ENCODE assay signal across 15 cellular contexts in genomic region chr13:44232729-44233128, GRCh38.
DNase-seq lines count a peak whose midpoint lies in the region; ATAC-seq and TF ChIP-seq lines count a peak whose summit lies in the region.
"Had no signal": no experiment of that assay in that cellular context is flagged by ENCODE, and none has a peak within 500 bp of the region (broad histone marks: within the 10 kb centered on the region; RNA-seq: fewer than 3 reads in every experiment).

No MANE protein-coding gene starts in this region.

- H3K36me3 Mint-ChIP-seq in endodermal cell (ENCODE audit: low read depth) = no peaks in the 10 kb centered on the region
- H3K36me3 Mint-ChIP-seq: naive B cell had no signal

- no peak for TF ChIP-seq CTCF in DOHH2 (IDR thresholded peaks at IDR 0.05; ENCODE audit: low read depth, low read length, poor library complexity, severe bottlenecking)
- no peak for TF ChIP-seq CTCF in stomach (IDR thresholded peaks at IDR 0.05)
- TF ChIP-seq CTCF in endodermal cell (conservative IDR thresholded peaks at IDR 0.05) = no peak
- TF ChIP-seq CTCF in OCI-LY7 (conservative IDR thresholded peaks at IDR 0.05; ENCODE audit: low read length) = no peak

- H3K9me2 ChIP-seq in DOHH2 (replicated peaks; ENCODE audit: control insufficient read depth, low read length) (no peaks in the 10 kb centered on the region), OCI-LY7 (ENCODE audit: insufficient read depth, low read length) (no peaks in the 10 kb centered on the region)

- H3K4me3 Mint-ChIP-seq in endodermal cell = no peak overlapping the region
- H3K4me3 Mint-ChIP-seq: naive B cell had no signal

- ATAC-seq in left colon = peak; percentile 52

- no peaks in the 10 kb centered on the region for H3K9me3 ChIP-seq in DOHH2 (ENCODE audit: control insufficient read depth, insufficient read depth, low read length)
- no peaks in the 10 kb centered on the region for H3K9me3 ChIP-seq in SJSA1 (replicated peaks)
- H3K9me3 ChIP-seq in stomach = no peaks in the 10 kb centered on the region
- no peaks in the 10 kb centered on the region for H3K9me3 ChIP-seq in endodermal cell (ENCODE audit: control insufficient read depth, low read length)
- no peaks in the 10 kb centered on the region for H3K9me3 ChIP-seq in OCI-LY7 (ENCODE audit: low read length)
- H3K9me3 ChIP-seq: heart left ventricle had no signal

- H3K36me3 ChIP-seq in DOHH2 (ENCODE audit: control insufficient read depth, low read length) (no peaks in the 10 kb centered on the region), SJSA1 (no peaks in the 10 kb centered on the region), stomach (no peaks in the 10 kb centered on the region), endodermal cell (ENCODE audit: control insufficient read depth, insufficient read depth, low read length) (no peaks in the 10 kb centered on the region), OCI-LY7 (ENCODE audit: insufficient read depth, low read length) (no peaks in the 10 kb centered on the region)
- H3K36me3 ChIP-seq: heart left ventricle had no signal

- H3F3A ChIP-seq in DOHH2 (ENCODE audit: control insufficient read depth, insufficient read depth) = no peaks in the 10 kb centered on the region

- POLR2A ChIA-PET in OCI-LY7 (lab: Charles Lee) = interaction anchor here (0.6 kb wide), 2 partner anchors 146 to 186 kb away, joined by 3 to 5 read pairs; no protein-coding TSS in a partner anchor

- no peaks in the 10 kb centered on the region for H4K20me1 ChIP-seq in DOHH2 (ENCODE audit: control insufficient read depth, insufficient read depth, low read depth, low read length)
- no peaks in the 10 kb centered on the region for H4K20me1 ChIP-seq in OCI-LY7 (ENCODE audit: insufficient read depth, low read length)

- peaks cover 12% of the 10 kb centered on the region for H3K4me1 Mint-ChIP-seq in endodermal cell

- no peak for TF ChIP-seq POLR2A in stomach (IDR thresholded peaks at IDR 0.05)

- no peaks in the 10 kb centered on the region for H3K9me3 Mint-ChIP-seq in endodermal cell

- H3K9ac ChIP-seq in endodermal cell (ENCODE audit: extremely low read depth, low read length, poor library complexity, severe bottlenecking) = no peak overlapping the region
- H3K9ac ChIP-seq: GM23248 had no signal

- CTCF ChIA-PET in OCI-LY7 (lab: Charles Lee; ENCODE audit: unreplicated experiment) = no interaction called here

- H3K27ac Mint-ChIP-seq in endodermal cell = no peak overlapping the region

- no TSS peak for BruUV-seq in OCI-LY7 (replicated peaks; lab: Mats Ljungman, UMichigan)

- no peaks in the 10 kb centered on the region for H3K27me3 ChIP-seq in DOHH2 (ENCODE audit: control insufficient read depth, low read length)
- H3K27me3 ChIP-seq in SJSA1 (replicated peaks) = no peaks in the 10 kb centered on the region
- no peaks in the 10 kb centered on the region for H3K27me3 ChIP-seq in stomach
- H3K27me3 ChIP-seq in endodermal cell (ENCODE audit: control insufficient read depth, insufficient read depth, low read length, poor library complexity, severe bottlenecking) = peaks cover 43% of the 10 kb centered on the region
- H3K27me3 ChIP-seq: heart left ventricle had no signal

- no peak overlapping the region for H2AFZ ChIP-seq in OCI-LY7 (ENCODE audit: low read length)
- H2AFZ ChIP-seq: GM23248 had no signal

- H3K4me3 ChIP-seq in DOHH2 (ENCODE audit: low read length) (no peak overlapping the region), SJSA1 (no peak overlapping the region), stomach (no peak overlapping the region), endodermal cell (ENCODE audit: low read length) (no peak overlapping the region), OCI-LY7 (ENCODE audit: low read depth, low read length, poor library complexity, severe bottlenecking) (no peak overlapping the region)
- H3K4me3 ChIP-seq: coronary artery, GM23248, heart left ventricle had no signal

- peak in 1 of 2 experiments; percentile 28 for DNase-seq in SJSA1 (ENCODE audit: low read depth in 1 of 2, low spot score in 2 of 2)
- no peak for DNase-seq in left colon
- DNase-seq in stomach = no peak
- no peak for DNase-seq in activated CD8-positive, alpha-beta memory T cell treated with anti-CD3 and anti-CD28 coated beads for 24 hours
- no peak for DNase-seq in endodermal cell
- DNase-seq in OCI-LY7 (ENCODE audit: low spot score) = no peak
- no peak for DNase-seq in activated CD8-positive, alpha-beta memory T cell treated with anti-CD3 and anti-CD28 coated beads, Interleukin-2, amount 50 U/mL, for 4 hours
- DNase-seq: DMS79, naive B cell, NCI-H1048, OCI-M1 had no signal

- 57 to 67% (median 66%) methylated on average over 6 of the region's 6 CpGs for WGBS in stomach, 5 donors
- 95 to 97% methylated on average over 3 to 6 of the region's 6 CpGs for WGBS in endodermal cell (ENCODE audit: insufficient coverage in 1 of 2, insufficient read length in 1 of 2), 2 experiments

- peaks cover 43% of the 10 kb centered on the region for H3K27me3 Mint-ChIP-seq in endodermal cell (ENCODE audit: insufficient read depth)

- H3K27ac ChIP-seq in DOHH2 (ENCODE audit: low read depth, low read length) (no peak overlapping the region), SJSA1 (peak overlapping the region; percentile 99), stomach (peak overlapping the region; percentile 78 to 84 (median 79)), endodermal cell (ENCODE audit: low read depth, low read length) (no peak overlapping the region), OCI-LY7 (ENCODE audit: low read depth, low read length, poor library complexity, severe bottlenecking) (no peak overlapping the region)

- H3K4me1 ChIP-seq in DOHH2 (ENCODE audit: control insufficient read depth, low read length) = peaks cover 38% of the 10 kb centered on the region
- H3K4me1 ChIP-seq in SJSA1 (replicated peaks) = peaks cover 56% of the 10 kb centered on the region
- H3K4me1 ChIP-seq in stomach = peaks cover 22 to 51% (median 35%) of the 10 kb centered on the region in 4 donors
- no peaks in the 10 kb centered on the region for H3K4me1 ChIP-seq in endodermal cell (ENCODE audit: control insufficient read depth, insufficient read depth, low read length)
- no peaks in the 10 kb centered on the region for H3K4me1 ChIP-seq in OCI-LY7 (ENCODE audit: insufficient read depth, low read length, poor library complexity, severe bottlenecking)

- H3K79me2 ChIP-seq in DOHH2 (ENCODE audit: control insufficient read depth, low read length) = no peaks in the 10 kb centered on the region
- H3K79me2 ChIP-seq in OCI-LY7 (ENCODE audit: insufficient read depth, low read depth, low read length) = no peaks in the 10 kb centered on the region

- peak overlapping the region; percentile 36 for H3K4me2 ChIP-seq in DOHH2 (ENCODE audit: low read length)
- no peak overlapping the region for H3K4me2 ChIP-seq in OCI-LY7 (ENCODE audit: low read length)

- intact Hi-C loops in left colon (cut with DNase I, micrococcal nuclease) (no loop called here), stomach (cut with DNase I; ENCODE audit: low total_unique reads) (no loop called here), OCI-LY7 (cut with micrococcal nuclease; ENCODE audit: unreplicated experiment) (no loop called here)

- no peak for TF ChIP-seq EP300 in stomach (IDR thresholded peaks at IDR 0.05)

Comparison
In these comparisons a context has a peak if more than half of its experiments do, and no peak if none do; other contexts are left out.
1. H3K27ac ChIP-seq: peak in SJSA1 (single experiment) and stomach (5 of 5); none in DOHH2 (single experiment), endodermal cell (single experiment) and OCI-LY7 (single experiment).